ENCODE assay signal across 20 cellular contexts in the genomic region with DNA sequence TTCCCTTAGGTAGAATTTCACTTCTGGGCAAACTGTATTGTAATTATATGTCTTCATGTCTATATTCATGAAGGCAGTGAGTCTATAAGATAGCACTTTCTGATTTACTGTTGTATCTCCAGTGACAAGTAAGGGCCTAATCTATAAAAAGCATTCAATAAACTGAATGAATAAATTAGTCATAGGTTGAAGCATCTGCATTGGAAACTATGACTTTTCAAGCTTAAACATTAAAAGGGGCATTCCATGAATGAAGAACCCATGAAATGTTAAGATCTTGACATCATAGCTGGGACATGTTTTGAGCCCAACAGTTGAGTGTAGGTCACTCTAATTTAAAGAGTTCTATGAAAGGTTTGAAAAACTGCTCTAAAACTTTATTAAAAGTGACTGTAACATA.
DNase-seq lines count a peak whose midpoint lies in the region; ATAC-seq lines count a peak whose summit lies in the region.
"Had no signal": no experiment of that assay in that cellular context is flagged by ENCODE, and none has a peak within 500 bp of the region (broad histone marks: within the 10 kb centered on the region; RNA-seq: fewer than 3 reads in every experiment).

No MANE protein-coding gene starts in this region.

- DNase-seq in GM03348 (ENCODE audit: low spot score), result no peak
- DNase-seq in inferior parietal cortex (ENCODE audit: extremely low spot score), result no peak
- no peak for DNase-seq in DMS153 treated with DMSO at 0.1 percent for 48 hours (lab: John Stamatoyannopoulos, UW; ENCODE audit: unreplicated experiment)
- no peak for DNase-seq in NCI-H82 (lab: John Stamatoyannopoulos, UW)
- DNase-seq: CD8-positive, alpha-beta T cell; DMS79; H7; HFFc6; NCI-H1105 treated with DMSO at 0.1 percent for 48 hours; NCI-H1694 treated with DMSO at 0.1 percent for 48 hours; NCI-H510A; NCI-H748 treated with DMSO at 0.1 percent for 48 hours; PC-3; RPMI8226; SHP77 treated with DMSO at 0.1 percent for 48 hours; SK-N-SH had no signal

- peak; percentile 72 for ATAC-seq in GM18909 (IDR thresholded peaks at IDR 0.05; ENCODE audit: poor library complexity, unreplicated experiment)
- peak; percentile 61 for ATAC-seq in HG02678 (IDR thresholded peaks at IDR 0.05; ENCODE audit: unreplicated experiment)
- ATAC-seq in HG03378 (IDR thresholded peaks at IDR 0.05; ENCODE audit: unreplicated experiment), result peak; percentile 81
- ATAC-seq: CD8-positive, alpha-beta T cell; K562; PC-3 had no signal
